9 cellular contexts compared by ENCODE assay signal in the genomic region with DNA sequence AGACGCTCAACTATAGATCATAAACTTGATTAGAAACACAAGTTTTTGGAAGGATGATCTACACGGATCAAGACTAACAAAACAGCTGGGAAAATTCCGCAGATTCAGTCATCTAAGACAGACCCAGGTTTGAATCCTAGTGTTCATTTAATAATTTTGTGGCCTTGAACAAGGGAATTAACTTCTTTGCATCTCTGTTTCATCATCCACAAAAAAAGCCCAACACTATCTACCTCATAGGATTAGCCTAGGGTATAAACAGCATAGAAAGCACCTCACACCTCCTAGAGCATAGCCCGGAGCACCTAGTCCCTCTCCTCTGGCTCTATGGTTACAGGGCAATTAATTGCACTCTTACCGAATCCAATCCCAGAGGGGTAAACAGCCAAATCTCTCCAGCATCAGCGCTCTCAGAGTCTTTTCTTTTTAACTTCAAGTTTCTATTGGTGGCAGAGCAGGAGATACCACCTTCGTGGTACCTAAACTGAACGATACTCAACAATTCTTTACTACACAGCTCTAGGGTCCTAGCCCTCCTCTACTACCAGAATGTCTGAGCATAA. TPM values are rescaled to one million over a fixed set of nuclear protein-coding genes. Genes with fewer than 3 reads are reported as not detected.
DNase-seq lines count a peak whose midpoint lies in the region; ATAC-seq and TF ChIP-seq lines count a peak whose summit lies in the region.
"Had no signal": no experiment of that assay in that cellular context is flagged by ENCODE, and none has a peak within 500 bp of the region (broad histone marks: within the 10 kb centered on the region; RNA-seq: fewer than 3 reads in every experiment).

No MANE protein-coding gene starts in this region.

- H3K9me3 Mint-ChIP-seq in WTC11 (no peaks in the 10 kb centered on the region), glutamatergic neuron (ENCODE audit: unreplicated experiment) (peaks cover 21% of the 10 kb centered on the region)

- TF ChIP-seq POLR2A in Peyer's patch (IDR thresholded peaks at IDR 0.05) = no peak

- H3K27ac Mint-ChIP-seq in WTC11 (peak overlapping the region; percentile 84), glutamatergic neuron (ENCODE audit: unreplicated experiment) (no peak overlapping the region)

- H3K4me1 Mint-ChIP-seq in WTC11 (peaks cover 60% of the 10 kb centered on the region), glutamatergic neuron (ENCODE audit: low read depth, unreplicated experiment) (peaks cover 16% of the 10 kb centered on the region)

- POLR2A ChIA-PET in WTC11 (lab: Charles Lee) = interaction anchor here (6.0 kb wide), 1 partner anchor 166 kb away, joined by 78 read pairs; no protein-coding TSS in a partner anchor

- no peak for TF ChIP-seq CTCF in WTC11 (IDR thresholded peaks at IDR 0.05)
- no peak for TF ChIP-seq CTCF in glutamatergic neuron (IDR thresholded peaks at IDR 0.05; ENCODE audit: partially characterized antibody, unreplicated experiment)
- no peak for TF ChIP-seq CTCF in Peyer's patch (IDR thresholded peaks at IDR 0.05)

- H3K4me3 ChIP-seq in subcutaneous abdominal adipose tissue (ENCODE audit: low read depth in 1 of 5, low read length in 5 of 5) (peak overlapping the region in 3 of 5 donors; percentile 8 to 77 (median 41)), Peyer's patch (no peak overlapping the region)
- H3K4me3 ChIP-seq: SJSA1 had no signal

- no peaks in the 10 kb centered on the region for H3K9me3 ChIP-seq in subcutaneous abdominal adipose tissue (ENCODE audit: control insufficient read depth in 5 of 5, low read length in 5 of 5)
- no peaks in the 10 kb centered on the region for H3K9me3 ChIP-seq in Peyer's patch
- H3K9me3 ChIP-seq: SJSA1 had no signal

- peaks cover 2 to 41% (median 38%) of the 10 kb centered on the region in 5 donors for H3K4me1 ChIP-seq in subcutaneous abdominal adipose tissue (ENCODE audit: control insufficient read depth in 5 of 5, insufficient read depth in 5 of 5, low read length in 5 of 5)
- H3K4me1 ChIP-seq in Peyer's patch = peaks cover 0 to 36% (median 6%) of the 10 kb centered on the region in 4 donors

- H3K36me3 Mint-ChIP-seq in WTC11 (no peaks in the 10 kb centered on the region), glutamatergic neuron (ENCODE audit: unreplicated experiment) (no peaks in the 10 kb centered on the region)

- peak; percentile 54 for DNase-seq in activated CD8-positive, alpha-beta memory T cell treated with anti-CD3 and anti-CD28 coated beads for 24 hours
- DNase-seq in activated CD8-positive, alpha-beta memory T cell treated with anti-CD3 and anti-CD28 coated beads, Interleukin-2, amount 50 U/mL, for 4 hours = no peak
- DNase-seq in WTC11 (ENCODE audit: low spot score) (no peak), glutamatergic neuron (no peak), Peyer's patch (no peak)
- no peak for DNase-seq in stimulated activated CD4-positive, alpha-beta T cell treated with anti-CD3 and anti-CD28 coated beads, Interleukin-2, amount 100 ng/mL, for 24 hours

- H3K27me3 Mint-ChIP-seq in WTC11 (ENCODE audit: low read depth) = no peaks in the 10 kb centered on the region; the same call in 1 of the 2 replicates
- H3K27me3 Mint-ChIP-seq in glutamatergic neuron (ENCODE audit: unreplicated experiment) = peaks cover 8% of the 10 kb centered on the region

- H3K36me3 ChIP-seq in subcutaneous abdominal adipose tissue (ENCODE audit: control insufficient read depth in 5 of 5, insufficient read depth in 5 of 5, low read length in 5 of 5) = no peaks in the 10 kb centered on the region
- H3K36me3 ChIP-seq in Peyer's patch = no peaks in the 10 kb centered on the region

- H3K27me3 ChIP-seq in subcutaneous abdominal adipose tissue (ENCODE audit: control insufficient read depth in 5 of 5, insufficient read depth in 4 of 5, low read length in 5 of 5) = no peaks in the 10 kb centered on the region
- H3K27me3 ChIP-seq in Peyer's patch = no peaks in the 10 kb centered on the region
- H3K27me3 ChIP-seq: SJSA1 had no signal

- peak overlapping the region; percentile 93 for H3K4me3 Mint-ChIP-seq in WTC11
- peak overlapping the region; percentile 99 for H3K4me3 Mint-ChIP-seq in glutamatergic neuron (ENCODE audit: unreplicated experiment)

- H3K27ac ChIP-seq in subcutaneous abdominal adipose tissue (ENCODE audit: low read depth, low read length) = peak overlapping the region; percentile 99
- H3K27ac ChIP-seq in Peyer's patch = peak overlapping the region in 1 of 4 donors; percentile 27
- H3K27ac ChIP-seq: SJSA1 had no signal

- CTCF ChIA-PET in WTC11 (lab: Charles Lee) = no interaction called here

- H3K9ac ChIP-seq in subcutaneous abdominal adipose tissue (ENCODE audit: low read length in 5 of 5) = peak overlapping the region in 1 of 5 donors; percentile 51

- ATAC-seq in WTC11 (no peak), HG03354 (IDR thresholded peaks at IDR 0.05; ENCODE audit: poor library complexity, severe bottlenecking, unreplicated experiment) (no peak)

TF ChIP-seq in WTC11, 78 proteins besides CTCF, POLR2A, EP300 and RAD21 (continues in another document):
- no peak for TF ChIP-seq ZNF423 (CRISPR knock-in tag; IDR thresholded peaks at IDR 0.05)
- TF ChIP-seq TEAD4 (CRISPR knock-in tag; IDR thresholded peaks at IDR 0.05) = no peak
- TF ChIP-seq NR1H2 (CRISPR knock-in tag; IDR thresholded peaks at IDR 0.05) = no peak
- TF ChIP-seq, protein P1, sequence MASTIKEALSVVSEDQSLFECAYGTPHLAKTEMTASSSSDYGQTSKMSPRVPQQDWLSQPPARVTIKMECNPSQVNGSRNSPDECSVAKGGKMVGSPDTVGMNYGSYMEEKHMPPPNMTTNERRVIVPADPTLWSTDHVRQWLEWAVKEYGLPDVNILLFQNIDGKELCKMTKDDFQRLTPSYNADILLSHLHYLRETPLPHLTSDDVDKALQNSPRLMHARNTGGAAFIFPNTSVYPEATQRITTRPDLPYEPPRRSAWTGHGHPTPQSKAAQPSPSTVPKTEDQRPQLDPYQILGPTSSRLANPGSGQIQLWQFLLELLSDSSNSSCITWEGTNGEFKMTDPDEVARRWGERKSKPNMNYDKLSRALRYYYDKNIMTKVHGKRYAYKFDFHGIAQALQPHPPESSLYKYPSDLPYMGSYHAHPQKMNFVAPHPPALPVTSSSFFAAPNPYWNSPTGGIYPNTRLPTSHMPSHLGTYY (CRISPR knock-in tag; IDR thresholded peaks at IDR 0.05) = no peak
- TF ChIP-seq, protein P2, sequence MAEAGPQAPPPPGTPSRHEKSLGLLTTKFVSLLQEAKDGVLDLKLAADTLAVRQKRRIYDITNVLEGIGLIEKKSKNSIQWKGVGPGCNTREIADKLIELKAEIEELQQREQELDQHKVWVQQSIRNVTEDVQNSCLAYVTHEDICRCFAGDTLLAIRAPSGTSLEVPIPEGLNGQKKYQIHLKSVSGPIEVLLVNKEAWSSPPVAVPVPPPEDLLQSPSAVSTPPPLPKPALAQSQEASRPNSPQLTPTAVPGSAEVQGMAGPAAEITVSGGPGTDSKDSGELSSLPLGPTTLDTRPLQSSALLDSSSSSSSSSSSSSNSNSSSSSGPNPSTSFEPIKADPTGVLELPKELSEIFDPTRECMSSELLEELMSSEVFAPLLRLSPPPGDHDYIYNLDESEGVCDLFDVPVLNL (CRISPR knock-in tag; IDR thresholded peaks at IDR 0.05; ENCODE audit: borderline replicate concordance, low read depth) = no peak
- TF ChIP-seq, protein P3, sequence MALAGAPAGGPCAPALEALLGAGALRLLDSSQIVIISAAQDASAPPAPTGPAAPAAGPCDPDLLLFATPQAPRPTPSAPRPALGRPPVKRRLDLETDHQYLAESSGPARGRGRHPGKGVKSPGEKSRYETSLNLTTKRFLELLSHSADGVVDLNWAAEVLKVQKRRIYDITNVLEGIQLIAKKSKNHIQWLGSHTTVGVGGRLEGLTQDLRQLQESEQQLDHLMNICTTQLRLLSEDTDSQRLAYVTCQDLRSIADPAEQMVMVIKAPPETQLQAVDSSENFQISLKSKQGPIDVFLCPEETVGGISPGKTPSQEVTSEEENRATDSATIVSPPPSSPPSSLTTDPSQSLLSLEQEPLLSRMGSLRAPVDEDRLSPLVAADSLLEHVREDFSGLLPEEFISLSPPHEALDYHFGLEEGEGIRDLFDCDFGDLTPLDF (CRISPR knock-in tag; IDR thresholded peaks at IDR 0.05) = no peak
- no peak for TF ChIP-seq TP53 (CRISPR knock-in tag; IDR thresholded peaks at IDR 0.05)
- TF ChIP-seq SMAD3 (CRISPR knock-in tag; IDR thresholded peaks at IDR 0.05; ENCODE audit: borderline replicate concordance) = no peak
- no peak for TF ChIP-seq EMX1 (CRISPR knock-in tag; IDR thresholded peaks at IDR 0.05)
- no peak for TF ChIP-seq ESRRA (CRISPR knock-in tag; IDR thresholded peaks at IDR 0.05; ENCODE audit: borderline replicate concordance)
- TF ChIP-seq ZBTB21 (CRISPR knock-in tag; IDR thresholded peaks at IDR 0.05; ENCODE audit: borderline replicate concordance) = no peak
- TF ChIP-seq, protein P4, sequence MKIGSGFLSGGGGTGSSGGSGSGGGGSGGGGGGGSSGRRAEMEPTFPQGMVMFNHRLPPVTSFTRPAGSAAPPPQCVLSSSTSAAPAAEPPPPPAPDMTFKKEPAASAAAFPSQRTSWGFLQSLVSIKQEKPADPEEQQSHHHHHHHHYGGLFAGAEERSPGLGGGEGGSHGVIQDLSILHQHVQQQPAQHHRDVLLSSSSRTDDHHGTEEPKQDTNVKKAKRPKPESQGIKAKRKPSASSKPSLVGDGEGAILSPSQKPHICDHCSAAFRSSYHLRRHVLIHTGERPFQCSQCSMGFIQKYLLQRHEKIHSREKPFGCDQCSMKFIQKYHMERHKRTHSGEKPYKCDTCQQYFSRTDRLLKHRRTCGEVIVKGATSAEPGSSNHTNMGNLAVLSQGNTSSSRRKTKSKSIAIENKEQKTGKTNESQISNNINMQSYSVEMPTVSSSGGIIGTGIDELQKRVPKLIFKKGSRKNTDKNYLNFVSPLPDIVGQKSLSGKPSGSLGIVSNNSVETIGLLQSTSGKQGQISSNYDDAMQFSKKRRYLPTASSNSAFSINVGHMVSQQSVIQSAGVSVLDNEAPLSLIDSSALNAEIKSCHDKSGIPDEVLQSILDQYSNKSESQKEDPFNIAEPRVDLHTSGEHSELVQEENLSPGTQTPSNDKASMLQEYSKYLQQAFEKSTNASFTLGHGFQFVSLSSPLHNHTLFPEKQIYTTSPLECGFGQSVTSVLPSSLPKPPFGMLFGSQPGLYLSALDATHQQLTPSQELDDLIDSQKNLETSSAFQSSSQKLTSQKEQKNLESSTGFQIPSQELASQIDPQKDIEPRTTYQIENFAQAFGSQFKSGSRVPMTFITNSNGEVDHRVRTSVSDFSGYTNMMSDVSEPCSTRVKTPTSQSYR (CRISPR knock-in tag; IDR thresholded peaks at IDR 0.05) = no peak

RNA-seq across cellular contexts. Expression of a gene that starts 3.5 kb away (rescaled TPM):
- total RNA-seq in WTC11 (2021) = 133 to 148 TPM (median 139 TPM) in 3 replicates
- 101 TPM for total RNA-seq in glutamatergic neuron (ENCODE audit: unreplicated experiment)
- total RNA-seq in Peyer's patch = 10 to 100 TPM; 40.7 to 81.7 (median 69.4) TPM

Comparison
In these comparisons a context has a peak if more than half of its experiments do, and no peak if none do; other contexts are left out.
1. H3K4me3 ChIP-seq: peak in subcutaneous abdominal adipose tissue (3 of 5); none in Peyer's patch (0 of 4).